18 cellular contexts compared by ENCODE assay signal in the genomic region with DNA sequence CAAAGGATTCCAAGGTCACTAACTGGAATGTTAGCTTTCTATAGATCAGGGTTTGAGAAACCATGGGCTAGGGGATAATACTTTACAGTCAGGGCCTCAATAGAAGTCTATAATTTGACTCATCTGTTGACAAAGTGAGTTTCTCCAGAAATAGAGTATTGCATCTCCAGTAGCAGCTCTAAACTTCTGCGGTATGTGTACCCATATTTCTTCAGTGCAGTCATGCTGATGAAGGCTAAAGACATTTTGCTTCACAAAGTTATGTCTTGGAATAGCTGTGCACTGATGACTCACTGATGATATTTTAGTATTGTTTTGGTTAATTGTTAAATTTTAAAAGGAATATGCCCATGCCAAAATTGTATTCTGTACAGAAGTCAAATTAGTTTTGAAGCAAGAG.
DNase-seq lines count a peak whose midpoint lies in the region; FAIRE-seq and TF ChIP-seq lines count a peak whose summit lies in the region.
"Had no signal": no experiment of that assay in that cellular context is flagged by ENCODE, and none has a peak within 500 bp of the region (broad histone marks: within the 10 kb centered on the region; RNA-seq: fewer than 3 reads in every experiment).

No MANE protein-coding gene starts in this region.

- H3K4me1 ChIP-seq in SJSA1 (replicated peaks) = 0 out of 2 replicates have a peak, but pooled peaks cover 3% of the 10 kb centered on the region
- H3K4me1 ChIP-seq: prostate gland had no signal

- H3K4me3 ChIP-seq in SJSA1 (no peak overlapping the region), fibroblast of mammary gland (ENCODE audit: control insufficient read depth, low read depth, low read length) (no peak overlapping the region)
- H3K4me3 ChIP-seq: prostate gland had no signal

- DNase-seq in GM04504 (ENCODE audit: low read depth) (peak; percentile 62), SJSA1 (ENCODE audit: low read depth in 1 of 2, low spot score in 2 of 2) (peak; percentile 21 to 22), fibroblast of mammary gland (ENCODE audit: low read depth) (peak; percentile 83), stromal cell of bone marrow (ENCODE audit: low read depth) (peak; percentile 21), NCI-H1930 (lab: John Stamatoyannopoulos, UW) (no peak), HTR-8/SVneo (ENCODE audit: insufficient read length, low spot score) (no peak), NCI-H82 treated with DMSO at 0.1 percent for 48 hours (lab: John Stamatoyannopoulos, UW; ENCODE audit: unreplicated experiment) (no peak)
- DNase-seq: activated CD4-positive, CD25-positive, alpha-beta regulatory T cell treated with anti-CD3 and anti-CD28 coated beads, Interleukin-2, amount 50 U/mL, for 72 hours; CD4-positive, alpha-beta T cell; DND-41; erythroblast; islet precursor cell; natural killer cell; NCI-H2029; NCI-H510A; SIG-M5; stimulated activated naive B cell treated with anti-CD40 and anti-IgM and Interleukin-4, amounts not matched to agents 10 μg/mL and 1 μg/mL and 100 μg/mL, for 72 hours had no signal

- H3K27ac ChIP-seq in SJSA1 = peak overlapping the region; percentile 31; the same call in 1 of the 2 replicates
- H3K27ac ChIP-seq: prostate gland had no signal

- no peaks in the 10 kb centered on the region for H3K36me3 ChIP-seq in SJSA1
- H3K36me3 ChIP-seq: prostate gland had no signal

- no peaks in the 10 kb centered on the region for H3K27me3 ChIP-seq in SJSA1 (replicated peaks)

- TF ChIP-seq CTCF in fibroblast of mammary gland (conservative IDR thresholded peaks at IDR 0.05; ENCODE audit: control insufficient read depth, insufficient read depth, low read depth, low read length) = no peak

- no peak for FAIRE-seq in HTR-8/SVneo (lab: Jason Lieb, UNC)

- H3K9me3 ChIP-seq in SJSA1 (replicated peaks) = no peaks in the 10 kb centered on the region
- H3K9me3 ChIP-seq: prostate gland had no signal

Comparison
In these comparisons a context has a peak if more than half of its experiments do, and no peak if none do; other contexts are left out.
1. DNase-seq: peak in GM04504 (single experiment), SJSA1 (2 of 2), fibroblast of mammary gland (single experiment) and stromal cell of bone marrow (single experiment); none in NCI-H1930 (0 of 2), HTR-8/SVneo (single experiment) and NCI-H82 treated with DMSO at 0.1 percent for 48 hours (single experiment).